In genomic region chr9:108257387-108257786, GRCh38 we compare ENCODE assay signal across 13 cellular contexts.
"Had no signal": no experiment of that assay in that cellular context is flagged by ENCODE, and none has a peak within 500 bp of the region (broad histone marks: within the 10 kb centered on the region; RNA-seq: fewer than 3 reads in every experiment).

No MANE protein-coding gene starts in this region.

- H3K9me3 ChIP-seq: colonic mucosa, gastroesophageal sphincter, left lung had no signal

- H3K36me3 ChIP-seq: colonic mucosa, gastroesophageal sphincter, left lung had no signal

- H3K4me1 ChIP-seq: colonic mucosa, gastroesophageal sphincter, left lung had no signal

- DNase-seq: activated CD4-positive, alpha-beta memory T cell treated with anti-CD3 and anti-CD28 coated beads, Interleukin-2, amount 10 ng/mL, durations not matched to agents 7 days and 5 days; activated CD4-positive, alpha-beta T cell treated with anti-CD3 and anti-CD28 coated beads for 4 hours; activated gamma-delta T cell; activated T-cell treated with anti-CD3 and anti-CD28 coated beads, Interleukin-2, amount 50 U/mL, for 4 hours; caudate nucleus; colonic mucosa; kidney; left lung; naive thymus-derived CD8-positive, alpha-beta T cell; stimulated activated CD4-positive, alpha-beta T cell treated with anti-CD3 and anti-CD28 coated beads, Interleukin-12 subunit alpha, Interleukin-12 subunit beta, amount 100 ng/mL, for 4 hours; stimulated activated CD4-positive, alpha-beta T cell treated with anti-CD3 and anti-CD28 coated beads, Interleukin-2, amount 100 ng/mL, for 24 hours; T-helper 17 cell had no signal

- H3K27ac ChIP-seq: colonic mucosa, gastroesophageal sphincter, left lung had no signal

- H3K27me3 ChIP-seq: colonic mucosa, gastroesophageal sphincter, left lung had no signal

- H3K4me3 ChIP-seq: colonic mucosa, gastroesophageal sphincter, left lung had no signal
